8 cellular contexts compared by ENCODE assay signal in genomic region chr2:20446917-20447436, GRCh38. TPM values are rescaled to one million over a fixed set of nuclear protein-coding genes. Genes with fewer than 3 reads are reported as not detected.
A peak's percentile ranks its signal among the peaks of the same experiment; 100 is the strongest.
DNase-seq lines count a peak whose midpoint lies in the region; ATAC-seq and TF ChIP-seq lines count a peak whose summit lies in the region.

RHOB (plus strand) TSS chr2:20447074; CDS start chr2:20447466, 392 bp downstream.

- H3K4me1 ChIP-seq in muscle layer of colon (ENCODE audit: insufficient read depth, low read length) = peaks cover 42% of the 10 kb centered on the region

- peak within 1 kb of the TSS; percentile 88 to 98 (median 95) for H3K4me3 Mint-ChIP-seq in IgD-negative memory B cell
- H3K4me3 Mint-ChIP-seq in activated T-cell treated with anti-CD3 and anti-CD28 coated beads, Interleukin-2, amount 50 U/mL, for 72 hours = peak within 1 kb of the TSS; percentile 79 to 88

- no peaks in the 10 kb centered on the region for H3K9me3 ChIP-seq in muscle layer of colon (ENCODE audit: low read length)

- H3K36me3 Mint-ChIP-seq in IgD-negative memory B cell = no peaks in the 10 kb centered on the region
- peaks cover 0 to 2% of the 10 kb centered on the region in 2 donors for H3K36me3 Mint-ChIP-seq in activated T-cell treated with anti-CD3 and anti-CD28 coated beads, Interleukin-2, amount 50 U/mL, for 72 hours (ENCODE audit: insufficient read depth in 2 of 2)

- ATAC-seq in GM21576 (IDR thresholded peaks at IDR 0.05; ENCODE audit: unreplicated experiment) (peak; percentile 97), esophagus mucosa (peak; percentile 96)
- ATAC-seq in activated T-cell treated with anti-CD3 and anti-CD28 coated beads, Interleukin-2, amount 50 U/mL, for 72 hours (replicated peaks in 1 of 2) = peak; percentile 97 to 98

- H3K27ac ChIP-seq in muscle layer of colon (ENCODE audit: low read depth, low read length) = peak within 1 kb of the TSS; percentile 98

- peaks cover 10% of the 10 kb centered on the region for H3K27me3 Mint-ChIP-seq in IgD-negative memory B cell
- peaks cover 34% of the 10 kb centered on the region for H3K27me3 Mint-ChIP-seq in activated T-cell treated with anti-CD3 and anti-CD28 coated beads, Interleukin-2, amount 50 U/mL, for 72 hours (ENCODE audit: low read depth)

- peaks cover 6 to 13% (median 8%) of the 10 kb centered on the region in 3 donors for H3K4me1 Mint-ChIP-seq in IgD-negative memory B cell
- H3K4me1 Mint-ChIP-seq in activated T-cell treated with anti-CD3 and anti-CD28 coated beads, Interleukin-2, amount 50 U/mL, for 72 hours (ENCODE audit: low read depth) = no peaks in the 10 kb centered on the region

- peak; percentile 90 for DNase-seq in DMS114 treated with DMSO at 0.1 percent for 48 hours (lab: John Stamatoyannopoulos, UW; ENCODE audit: unreplicated experiment)
- peak; percentile 93 to 94 for DNase-seq in activated T-cell treated with anti-CD3 and anti-CD28 coated beads, Interleukin-2, amount 50 U/mL, for 72 hours
- DNase-seq in stimulated activated CD8-positive, alpha-beta memory T cell treated with anti-CD3 and anti-CD28 coated beads, Interleukin-7, amount 100 ng/mL, for 1 hour (ENCODE audit: low read depth in 2 of 2) = peak; percentile 71 to 74

- H3K4me3 ChIP-seq in muscle layer of colon (ENCODE audit: low read depth in 1 of 2, low read length in 2 of 2) = peak within 1 kb of the TSS; percentile 98 to 100

- H3K9me3 Mint-ChIP-seq in IgD-negative memory B cell = no peaks in the 10 kb centered on the region
- H3K9me3 Mint-ChIP-seq in activated T-cell treated with anti-CD3 and anti-CD28 coated beads, Interleukin-2, amount 50 U/mL, for 72 hours = no peaks in the 10 kb centered on the region

- H3K27me3 ChIP-seq in muscle layer of colon (ENCODE audit: control insufficient read depth in 1 of 2, insufficient read depth in 2 of 2, low read length in 2 of 2) = no peaks in the 10 kb centered on the region

- H3K27ac Mint-ChIP-seq in IgD-negative memory B cell = peak within 1 kb of the TSS; percentile 87 to 97 (median 89)
- H3K27ac Mint-ChIP-seq in activated T-cell treated with anti-CD3 and anti-CD28 coated beads, Interleukin-2, amount 50 U/mL, for 72 hours = no peak within 1 kb of the TSS

- peak within 1 kb of the TSS; percentile 99 for H3K9ac ChIP-seq in muscle layer of colon (ENCODE audit: low read length)

- H3K36me3 ChIP-seq in muscle layer of colon (ENCODE audit: insufficient read depth, low read length) = peaks cover 27% of the 10 kb centered on the region

TF ChIP-seq in PFSK-1, 5 proteins besides CTCF, POLR2A, EP300 and RAD21:
- TF ChIP-seq REST (IDR thresholded peaks at IDR 0.05; ENCODE audit: insufficient read depth in 1 of 2, low read depth in 2 of 2, low read length in 2 of 2) = peak in 1 of 2 experiments; percentile 62; a peak in 1 of 4 replicates
- peak; percentile 95 for TF ChIP-seq TAF1 (IDR thresholded peaks at IDR 0.05; ENCODE audit: borderline replicate concordance, insufficient read depth, low read length)
- TF ChIP-seq FOXP2 (optimal IDR thresholded peaks at IDR 0.05; ENCODE audit: borderline replicate concordance, extremely low read depth, extremely low read length, insufficient read depth) = no peak
- peak; percentile 100 for TF ChIP-seq POLR2AphosphoS5 (IDR thresholded peaks at IDR 0.05; ENCODE audit: low read depth, low read length)
- TF ChIP-seq SIN3A (IDR thresholded peaks at IDR 0.05; ENCODE audit: borderline replicate concordance, insufficient read depth, low read length) = no peak; the same call in 1 of the 2 replicates

RNA-seq across cellular contexts. Expression of gene RHOB, which starts in this region (rescaled TPM):
- polyA plus RNA-seq in IgD-negative memory B cell = 14.0 TPM
- polyA plus RNA-seq in PFSK-1 (2012; ENCODE audit: insufficient read length, low read depth) = 58.9 TPM
- 10 to 100 TPM; 17.5 to 44.7 TPM for total RNA-seq in activated T-cell treated with anti-CD3 and anti-CD28 coated beads, Interleukin-2, amount 50 U/mL, for 72 hours
- total RNA-seq in esophagus mucosa = 32.0 TPM

Comparison
In these comparisons a context has a peak if more than half of its experiments do, and no peak if none do; other contexts are left out.
1. Peak in every context shown above with its lines: DNase-seq, ATAC-seq, H3K4me3 ChIP-seq and H3K27ac ChIP-seq.